8 cellular contexts compared by ENCODE assay signal in genomic region chr7:23273141-23273599, GRCh38. TPM values are rescaled to one million over a fixed set of nuclear protein-coding genes. Genes with fewer than 3 reads are reported as not detected.
DNase-seq lines count a peak whose midpoint lies in the region; ATAC-seq and TF ChIP-seq lines count a peak whose summit lies in the region.

No MANE protein-coding gene starts in this region.

- no peaks in the 10 kb centered on the region for H3K36me3 Mint-ChIP-seq in CD4-positive, alpha-beta T cell (ENCODE audit: low read depth)
- peaks cover 9% of the 10 kb centered on the region for H3K36me3 Mint-ChIP-seq in chondrocyte (ENCODE audit: low read depth)

- peak; percentile 97 for ATAC-seq in CD4-positive, alpha-beta T cell (ENCODE audit: poor library complexity)
- ATAC-seq in GM19328 (IDR thresholded peaks at IDR 0.05; ENCODE audit: unreplicated experiment) (peak; percentile 91), HG03457 (IDR thresholded peaks at IDR 0.05; ENCODE audit: unreplicated experiment) (peak; percentile 89), right lobe of liver (peak; percentile 99 to 100 (median 99))

- peak; percentile 90 for TF ChIP-seq CTCF in CD4-positive, alpha-beta T cell (IDR thresholded peaks at IDR 0.05)
- peak; percentile 96 for TF ChIP-seq CTCF in chondrocyte (IDR thresholded peaks at IDR 0.05)
- peak; percentile 82 to 91 (median 88) for TF ChIP-seq CTCF in right lobe of liver (IDR thresholded peaks at IDR 0.05)

- DNase-seq in CD4-positive, alpha-beta T cell, result peak; percentile 79 to 92 (median 86)
- DNase-seq in NCI-H460 (ENCODE audit: extremely low read depth, low read depth) (peak; percentile 87), chondrocyte (ENCODE audit: low spot score) (peak; percentile 95), right lobe of liver (peak; percentile 93 to 94 (median 93))
- DNase-seq in activated CD4-positive, alpha-beta T cell treated with anti-CD3 and anti-CD28 coated beads for 1 hour, result peak; percentile 84
- peak; percentile 80 for DNase-seq in stimulated activated CD8-positive, alpha-beta memory T cell treated with anti-CD3 and anti-CD28 coated beads, Interleukin-12 subunit alpha, Interleukin-12 subunit beta, amount 100 ng/mL, for 24 hours (ENCODE audit: extremely low read depth)

- no peaks in the 10 kb centered on the region for H3K36me3 ChIP-seq in right lobe of liver

- peak overlapping the region; percentile 26 for H3K4me3 Mint-ChIP-seq in CD4-positive, alpha-beta T cell
- peak overlapping the region; percentile 58 for H3K4me3 Mint-ChIP-seq in chondrocyte (ENCODE audit: unreplicated experiment)

- H3K4me1 ChIP-seq in right lobe of liver, result no peaks in the 10 kb centered on the region

- POLR2A ChIA-PET in CD4-positive, alpha-beta T cell (lab: Charles Lee), result interaction anchor here (0.6 to 2.3 kb wide), 5 partner anchors 13 to 266 kb away, joined by 3 to 13 read pairs (median 4); partner anchors contain the start of gene MALSU1

- H3K4me1 Mint-ChIP-seq in CD4-positive, alpha-beta T cell (ENCODE audit: low read depth), result peaks cover 9% of the 10 kb centered on the region
- peaks cover 13% of the 10 kb centered on the region for H3K4me1 Mint-ChIP-seq in chondrocyte (ENCODE audit: low read depth)

- CTCF ChIA-PET in CD4-positive, alpha-beta T cell (lab: Charles Lee), result interaction anchor here (0.6 to 4.2 kb wide), 33 partner anchors 9 to 1314 kb away, joined by 3 to 30 read pairs (median 4); partner anchors contain the start of genes IGF2BP3, KLHL7 and MALSU1

- intact Hi-C loops in CD4-positive, alpha-beta T cell (cut with DNase I, micrococcal nuclease), result loop anchor here (1.0 to 10.0 kb wide), 7 partner anchors 82 to 1392 kb away; partner anchors contain the start of genes NUP42 (in 1 of the 2) and TRA2A (in 1 of the 2)
- intact Hi-C loops in right lobe of liver (cut with DNase I), result no loop called here

- H3K27ac ChIP-seq in CD4-positive, alpha-beta T cell (ENCODE audit: low read depth, low read length), result no peak overlapping the region
- peak overlapping the region in 1 of 3 donors; percentile 19 for H3K27ac ChIP-seq in right lobe of liver

- no peaks in the 10 kb centered on the region for H3K27me3 ChIP-seq in CD4-positive, alpha-beta T cell (ENCODE audit: control insufficient read depth, insufficient read depth, low read length)
- H3K27me3 ChIP-seq in right lobe of liver, result no peaks in the 10 kb centered on the region

- peak overlapping the region in 1 of 3 donors; percentile 28 for H3K4me3 ChIP-seq in right lobe of liver

- peaks cover 4% of the 10 kb centered on the region for H3K27me3 Mint-ChIP-seq in CD4-positive, alpha-beta T cell
- H3K27me3 Mint-ChIP-seq in chondrocyte (ENCODE audit: low read depth), result no peaks in the 10 kb centered on the region

- no peaks in the 10 kb centered on the region for H3K9me3 Mint-ChIP-seq in CD4-positive, alpha-beta T cell
- no peaks in the 10 kb centered on the region for H3K9me3 Mint-ChIP-seq in chondrocyte (ENCODE audit: low read depth)

- H3K9me3 ChIP-seq in CD4-positive, alpha-beta T cell (ENCODE audit: control insufficient read depth, low read length), result no peaks in the 10 kb centered on the region
- H3K9me3 ChIP-seq in right lobe of liver, result no peaks in the 10 kb centered on the region

- 5% methylated on average over 11 of the region's 11 CpGs for WGBS in right lobe of liver (ENCODE audit: insufficient coverage, low coverage, low lambda C conversion rate, missing lambda C conversion rate)

- no peak overlapping the region for H3K27ac Mint-ChIP-seq in CD4-positive, alpha-beta T cell
- peak overlapping the region; percentile 78 for H3K27ac Mint-ChIP-seq in chondrocyte (ENCODE audit: unreplicated experiment)

- no peak for TF ChIP-seq POLR2A in right lobe of liver (IDR thresholded peaks at IDR 0.05)

RNA-seq across cellular contexts. Expression of gene MALSU1, which starts 26.0 kb away (rescaled TPM):
- total RNA-seq in CD4-positive, alpha-beta T cell, result 10 to 100 TPM; 50.5 to 50.9 TPM
- 100 and 108 TPM in 2 replicates for total RNA-seq in NCI-H460 (2014; rRNA removed; shearing (Covaris generic))
- polyA plus RNA-seq in NCI-H460 (2014; cell fraction: nucleus; rRNA removed), result 146 and 197 TPM in 2 replicates
- total RNA-seq in chondrocyte (40.9 to 57.3 TPM (median 44.6 TPM) in 3 replicates), right lobe of liver (10 to 100 TPM; 36.7 to 55.1 (median 44.7) TPM)

RNA-seq across cellular contexts. Expression of gene GPNMB, which starts 26.6 kb away (rescaled TPM):
- not detected for total RNA-seq in CD4-positive, alpha-beta T cell
- total RNA-seq in NCI-H460 (2014; rRNA removed; shearing (Covaris generic)), result 1.4 and 2.7 TPM in 2 replicates
- polyA plus RNA-seq in NCI-H460 (2014; cell fraction: nucleus; rRNA removed), result 1.5 and 3.9 TPM in 2 replicates
- total RNA-seq in chondrocyte, result 128 to 162 TPM (median 139 TPM) in 3 replicates
- 10 to 100 TPM in 4 of 6 experiments, 1 to 10 TPM in 2; 5.8 to 64.9 (median 13.4) TPM for total RNA-seq in right lobe of liver

Comparison
In these comparisons a context has a peak if more than half of its experiments do, and no peak if none do; other contexts are left out.
1. intact Hi-C loops: an anchor here in CD4-positive, alpha-beta T cell (1.0 to 10.0 kb wide); none called in right lobe of liver.